In genomic region chr5:42557689-42558088, GRCh38 we compare ENCODE assay signal across 23 cellular contexts.
DNase-seq lines count a peak whose midpoint lies in the region; ATAC-seq and TF ChIP-seq lines count a peak whose summit lies in the region.
"Had no signal": no experiment of that assay in that cellular context is flagged by ENCODE, and none has a peak within 500 bp of the region (broad histone marks: within the 10 kb centered on the region; RNA-seq: fewer than 3 reads in every experiment).

No MANE protein-coding gene starts in this region.

- H3K36me3 ChIP-seq in Karpas-422 (ENCODE audit: insufficient read depth, low read length) (no peaks in the 10 kb centered on the region), right lobe of liver (no peaks in the 10 kb centered on the region), subcutaneous abdominal adipose tissue (ENCODE audit: control insufficient read depth in 5 of 5, insufficient read depth in 5 of 5, low read length in 5 of 5) (no peaks in the 10 kb centered on the region)
- H3K36me3 ChIP-seq: BLaER1 treated with 17β-estradiol and CSF1 and Interleukin-3, amounts not matched to agents 10 nM and 100 nM had no signal

- no peak overlapping the region for H3K9ac ChIP-seq in Karpas-422 (ENCODE audit: low read length)
- H3K9ac ChIP-seq in subcutaneous abdominal adipose tissue (ENCODE audit: low read length in 5 of 5) = no peak overlapping the region
- H3K9ac ChIP-seq: BLaER1 treated with 17β-estradiol and CSF1 and Interleukin-3, amounts not matched to agents 10 nM and 100 nM had no signal

- 13% methylated on average over 1 of the region's 1 CpG for WGBS in right lobe of liver (ENCODE audit: insufficient coverage, low coverage, low lambda C conversion rate, missing lambda C conversion rate)

- H4K20me1 ChIP-seq in Karpas-422 (ENCODE audit: insufficient read depth, low read depth, low read length) = no peaks in the 10 kb centered on the region
- H4K20me1 ChIP-seq: BLaER1 treated with 17β-estradiol and CSF1 and Interleukin-3, amounts not matched to agents 10 nM and 100 nM had no signal

- no peaks in the 10 kb centered on the region for H3K27me3 ChIP-seq in Karpas-422 (ENCODE audit: low read length)
- no peaks in the 10 kb centered on the region for H3K27me3 ChIP-seq in right lobe of liver
- H3K27me3 ChIP-seq in subcutaneous abdominal adipose tissue (ENCODE audit: control insufficient read depth in 5 of 5, insufficient read depth in 4 of 5, low read length in 5 of 5) = no peaks in the 10 kb centered on the region
- H3K27me3 ChIP-seq: BLaER1 treated with 17β-estradiol and CSF1 and Interleukin-3, amounts not matched to agents 10 nM and 100 nM had no signal

- DNase-seq in DMS53 (lab: John Stamatoyannopoulos, UW) (peak; percentile 5), DMS53 treated with DMSO at 0.1 percent for 48 hours (lab: John Stamatoyannopoulos, UW; ENCODE audit: unreplicated experiment) (no peak), Karpas-422 (peak; percentile 27), right lobe of liver (peak; percentile 42 to 74 (median 62)), DMS 273 (lab: John Stamatoyannopoulos, UW; ENCODE audit: unreplicated experiment) (no peak), iPS-NIHi11 (ENCODE audit: low spot score) (no peak)
- DNase-seq: AML-193; Caco-2; Calu3; CD4-positive, alpha-beta T cell; CD8-positive, alpha-beta T cell; DMS 273 treated with DMSO at 0.1 percent for 48 hours; DMS153; DMS79; DND-41; EL; GDM1 had no signal

- TF ChIP-seq CTCF in right lobe of liver (IDR thresholded peaks at IDR 0.05) = no peak

- intact Hi-C loops in right lobe of liver (cut with DNase I) = loop anchor here in 1 of 2 donors (5.0 kb wide), 1 partner anchor 40 kb away; no protein-coding TSS in a partner anchor

- no peaks in the 10 kb centered on the region for H3K9me3 ChIP-seq in Karpas-422 (ENCODE audit: low read length)
- H3K9me3 ChIP-seq in right lobe of liver = no peaks in the 10 kb centered on the region
- H3K9me3 ChIP-seq in subcutaneous abdominal adipose tissue (ENCODE audit: control insufficient read depth in 5 of 5, low read length in 5 of 5) = no peaks in the 10 kb centered on the region
- H3K9me3 ChIP-seq: A549; BLaER1 treated with 17β-estradiol and CSF1 and Interleukin-3, amounts not matched to agents 10 nM and 100 nM; Caco-2 had no signal

- TF ChIP-seq POLR2A in right lobe of liver (IDR thresholded peaks at IDR 0.05) = no peak

- ATAC-seq in right lobe of liver = peak; percentile 56 to 82 (median 68)
- ATAC-seq: A549; CD8-positive, alpha-beta T cell; GM12878 had no signal

- H3K4me2 ChIP-seq in Karpas-422 (ENCODE audit: low read depth, low read length, poor library complexity, severe bottlenecking) = no peak overlapping the region
- H3K4me2 ChIP-seq: A549; BLaER1 treated with 17β-estradiol and CSF1 and Interleukin-3, amounts not matched to agents 10 nM and 100 nM had no signal

- no peaks in the 10 kb centered on the region for H3K4me1 ChIP-seq in Karpas-422 (ENCODE audit: low read length)
- H3K4me1 ChIP-seq in right lobe of liver = peaks cover 0 to 66% (median 21%) of the 10 kb centered on the region in 4 donors
- H3K4me1 ChIP-seq in subcutaneous abdominal adipose tissue (ENCODE audit: control insufficient read depth in 5 of 5, insufficient read depth in 5 of 5, low read length in 5 of 5) = peaks cover 4 to 35% (median 24%) of the 10 kb centered on the region in 5 donors
- H3K4me1 ChIP-seq: A549; BLaER1 treated with 17β-estradiol and CSF1 and Interleukin-3, amounts not matched to agents 10 nM and 100 nM; Caco-2 had no signal

- H3K4me3 ChIP-seq in Karpas-422 (ENCODE audit: low read length) (no peak overlapping the region), right lobe of liver (no peak overlapping the region), subcutaneous abdominal adipose tissue (ENCODE audit: low read depth in 1 of 5, low read length in 5 of 5) (no peak overlapping the region)
- H3K4me3 ChIP-seq: A549; BLaER1 treated with 17β-estradiol and CSF1 and Interleukin-3, amounts not matched to agents 10 nM and 100 nM; GM12878 had no signal

- H2AFZ ChIP-seq in Karpas-422 (ENCODE audit: low read length) = no peak overlapping the region

- no peaks in the 10 kb centered on the region for H3K9me2 ChIP-seq in Karpas-422 (replicated peaks; ENCODE audit: insufficient read depth, low read length)

- no peaks in the 10 kb centered on the region for H3K79me2 ChIP-seq in Karpas-422 (ENCODE audit: low read length)

- H3K27ac ChIP-seq in Karpas-422 (ENCODE audit: low read length) = no peak overlapping the region
- peak overlapping the region; percentile 18 to 83 (median 36) for H3K27ac ChIP-seq in right lobe of liver
- peak overlapping the region; percentile 46 for H3K27ac ChIP-seq in subcutaneous abdominal adipose tissue (ENCODE audit: low read depth, low read length)
- H3K27ac ChIP-seq: 22Rv1; A549; BLaER1 treated with 17β-estradiol and CSF1 and Interleukin-3, amounts not matched to agents 10 nM and 100 nM; C4-2B had no signal

Comparison
In these comparisons a context has a peak if more than half of its experiments do, and no peak if none do; other contexts are left out.
1. DNase-seq: peak in DMS53 (single experiment), Karpas-422 (single experiment) and right lobe of liver (3 of 3); none in DMS53 treated with DMSO at 0.1 percent for 48 hours (single experiment), DMS 273 (single experiment) and iPS-NIHi11 (single experiment).